In the genomic region with DNA sequence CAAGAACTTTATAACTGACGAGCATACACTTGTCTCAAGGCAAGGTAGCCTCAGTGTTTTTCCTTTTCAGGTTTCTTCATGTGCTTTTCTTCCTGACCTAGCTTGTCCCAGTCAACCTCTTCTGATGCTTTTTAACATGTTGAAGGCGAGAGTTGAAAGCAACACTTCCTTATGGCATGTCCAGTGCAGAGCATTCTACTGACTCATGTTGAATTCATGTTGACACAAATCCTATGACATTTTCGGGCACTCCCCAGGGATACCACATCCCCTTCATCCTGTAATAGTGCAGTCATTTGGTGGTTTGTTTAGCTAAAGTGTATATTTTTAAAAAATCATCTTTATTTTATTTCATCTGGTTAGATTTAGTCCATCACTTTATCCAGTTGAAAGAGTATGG, we compare ENCODE assay signal across 18 cellular contexts.
DNase-seq lines count a peak whose midpoint lies in the region; ATAC-seq, FAIRE-seq and TF ChIP-seq lines count a peak whose summit lies in the region.
"Had no signal": no experiment of that assay in that cellular context is flagged by ENCODE, and none has a peak within 500 bp of the region (broad histone marks: within the 10 kb centered on the region; RNA-seq: fewer than 3 reads in every experiment).

No MANE protein-coding gene starts in this region.

- H3K18ac ChIP-seq in H1 (ENCODE audit: extremely low read depth, low read length), result no peak overlapping the region

- H4K5ac ChIP-seq in H1 (ENCODE audit: insufficient read length, low read depth, low read length), result no peak overlapping the region

- H3K14ac ChIP-seq in H1 (ENCODE audit: insufficient read length), result no peak overlapping the region

- peak overlapping the region; percentile 40; the same call in 1 of the 2 replicates for H2AFZ ChIP-seq in H1 (ENCODE audit: low read length)

- H2BK12ac ChIP-seq in H1 (ENCODE audit: low read depth, low read length), result no peak overlapping the region

- H3K4me1 ChIP-seq in H1 (replicated peaks in 1 of 4; ENCODE audit: control insufficient read depth in 3 of 4, insufficient read depth in 4 of 4, low read length in 3 of 4), result no peaks in the 10 kb centered on the region
- no peaks in the 10 kb centered on the region for H3K4me1 ChIP-seq in stomach
- H3K4me1 ChIP-seq: adrenal gland had no signal

- H2BK120ac ChIP-seq in H1 (replicated peaks; ENCODE audit: low read depth, low read length), result no peak overlapping the region

- H3K36me3 ChIP-seq in H1 (ENCODE audit: control insufficient read depth in 2 of 4, insufficient read depth in 4 of 4, low read length in 3 of 4), result no peaks in the 10 kb centered on the region
- H3K36me3 ChIP-seq in stomach, result no peaks in the 10 kb centered on the region
- H3K36me3 ChIP-seq: adrenal gland had no signal

- no peaks in the 10 kb centered on the region for H4K20me1 ChIP-seq in H1 (replicated peaks in 1 of 2; ENCODE audit: control insufficient read depth in 1 of 2, insufficient read depth in 2 of 2, low read length in 2 of 2)

- no peak for FAIRE-seq in H1 (lab: Jason Lieb, UNC)

- CTCF ChIA-PET in H1 (lab: Charles Lee; ENCODE audit: partially characterized antibody), result no interaction called here

- H4K91ac ChIP-seq in H1 (replicated peaks; ENCODE audit: insufficient read length, low read length), result no peak overlapping the region

- no peak overlapping the region for H2AK5ac ChIP-seq in H1 (ENCODE audit: low read depth, low read length)

- no peaks in the 10 kb centered on the region for H3K27me3 ChIP-seq in H1 (replicated peaks in 1 of 4; ENCODE audit: control insufficient read depth in 3 of 4, extremely low read depth in 1 of 4, insufficient read depth in 3 of 4, low read length in 3 of 4)
- H3K27me3 ChIP-seq in stomach, result no peaks in the 10 kb centered on the region
- H3K27me3 ChIP-seq: adrenal gland had no signal

- H4K8ac ChIP-seq in H1 (ENCODE audit: extremely low read depth, insufficient read depth, low read length), result no peak overlapping the region

- H3K27ac ChIP-seq in H1 (ENCODE audit: low read depth, low read length) (no peak overlapping the region), stomach (no peak overlapping the region)
- H3K27ac ChIP-seq: adrenal gland had no signal

- TF ChIP-seq EP300 in H1 (IDR thresholded peaks at IDR 0.05; ENCODE audit: borderline replicate concordance in 1 of 2, low read depth in 2 of 2, low read length in 2 of 2) (no peak), stomach (IDR thresholded peaks at IDR 0.05) (no peak)

- WGBS in H1 (ENCODE audit: extremely low coverage in 1 of 2, insufficient coverage in 1 of 2, insufficient read length in 1 of 2, insufficient replicate concordance in 2 of 2, low coverage in 1 of 2, low lambda C conversion rate in 2 of 2, missing lambda C conversion rate in 1 of 2), 2 experiments, result 88% methylated on average over 3 of the region's 3 CpGs; no CpG with 5 or more reads in 1 of the 2 experiments
- 81 to 91% (median 88%) methylated on average over 3 of the region's 3 CpGs for WGBS in stomach, 5 donors

- H3K79me1 ChIP-seq in H1 (ENCODE audit: low read depth, low read length), result no peaks in the 10 kb centered on the region

- no peaks in the 10 kb centered on the region for H3K9me3 ChIP-seq in H1 (ENCODE audit: insufficient read depth in 2 of 2, low read depth in 1 of 2, low read length in 1 of 2)
- no peaks in the 10 kb centered on the region for H3K9me3 ChIP-seq in stomach

- TF ChIP-seq CTCF in H1 (IDR thresholded peaks at IDR 0.05; ENCODE audit: control extremely low read depth in 1 of 3, insufficient read depth in 1 of 3, low read depth in 1 of 3, low read length in 3 of 3) (no peak), stomach (IDR thresholded peaks at IDR 0.05) (no peak)

- H3K79me2 ChIP-seq in H1 (ENCODE audit: control insufficient read depth in 1 of 2, insufficient read depth in 2 of 2, low read length in 2 of 2), result no peaks in the 10 kb centered on the region

- no peak for TF ChIP-seq RAD21 in H1 (IDR thresholded peaks at IDR 0.05 in 1 of 2, conservative IDR thresholded peaks at IDR 0.05 in 1 of 2; ENCODE audit: low read depth in 2 of 2, low read length in 2 of 2)

- H3K4me2 ChIP-seq in H1 (ENCODE audit: insufficient read depth in 1 of 2, low read depth in 2 of 2, low read length in 2 of 2), result no peak overlapping the region

- no peak for TF ChIP-seq POLR2A in H1 (IDR thresholded peaks at IDR 0.05; ENCODE audit: control extremely low read depth in 1 of 2, low read depth in 2 of 2, low read length in 2 of 2)
- TF ChIP-seq POLR2A in stomach (IDR thresholded peaks at IDR 0.05), result no peak

- no peak overlapping the region for H3K9ac ChIP-seq in H1 (replicated peaks in 1 of 4; ENCODE audit: extremely low read depth in 1 of 4, low read depth in 3 of 4, low read length in 3 of 4)

- H2BK20ac ChIP-seq in H1 (ENCODE audit: low read length), result no peak overlapping the region

- no peak for ATAC-seq in GM21737 (IDR thresholded peaks at IDR 0.05; ENCODE audit: unreplicated experiment)
- ATAC-seq: activated T-cell treated with anti-CD3 and anti-CD28 coated beads, Interleukin-2, amount 50 U/mL, for 72 hours; left lobe of liver; natural killer cell; right cardiac atrium; Right ventricle myocardium inferior had no signal

- POLR2A ChIA-PET in H1 (lab: Charles Lee; ENCODE audit: partially characterized antibody), result no interaction called here

- no peak overlapping the region for H2BK15ac ChIP-seq in H1 (ENCODE audit: low read length)

- no peak overlapping the region for H3K56ac ChIP-seq in H1 (replicated peaks; ENCODE audit: insufficient read length, low read depth, low read length)

- no peak overlapping the region for H3K23ac ChIP-seq in H1 (ENCODE audit: insufficient read length)

- H3K4ac ChIP-seq in H1 (replicated peaks; ENCODE audit: insufficient read length, low read depth, low read length), result no peak overlapping the region

- no peak overlapping the region for H2BK5ac ChIP-seq in H1 (ENCODE audit: low read depth, low read length)

- H3K4me3 ChIP-seq in H1 (ENCODE audit: extremely low read depth in 1 of 4, insufficient read depth in 2 of 4, low read depth in 3 of 4, low read length in 4 of 4) (no peak overlapping the region), stomach (no peak overlapping the region)
- H3K4me3 ChIP-seq: adrenal gland had no signal

- intact Hi-C loops in head of caudate nucleus (cut with DNase I), result no loop called here
- intact Hi-C loops in stomach (cut with DNase I; ENCODE audit: low total_unique reads), result no loop called here

- H3K23me2 ChIP-seq in H1 (ENCODE audit: low read depth, low read length), result no peaks in the 10 kb centered on the region

- DNase-seq in ELR (ENCODE audit: low read depth) (peak; percentile 92), NCI-H460 (ENCODE audit: extremely low read depth, low read depth) (peak; percentile 14), H1 (ENCODE audit: low read depth in 1 of 2, low spot score in 2 of 2) (no peak), non-pigmented ciliary epithelial cell (ENCODE audit: low read depth) (peak; percentile 80), head of caudate nucleus (no peak), stomach (no peak), NCI-H2227 treated with DMSO at 0.1 percent for 48 hours (lab: John Stamatoyannopoulos, UW) (no peak)
- DNase-seq: activated CD4-positive, alpha-beta T cell treated with anti-CD3 and anti-CD28 coated beads, Interleukin-2, amount 10 ng/mL, durations not matched to agents 7 days and 5 days; activated T-cell treated with anti-CD3 and anti-CD28 coated beads, Interleukin-2, amount 50 U/mL, for 72 hours; adrenal gland; CD4-positive, alpha-beta T cell; natural killer cell; NCI-H1417; NCI-H526 treated with DMSO at 0.1 percent for 48 hours; right cardiac atrium had no signal

TF ChIP-seq in H1, 55 proteins besides CTCF, POLR2A, EP300 and RAD21 (continues in another document):
- TF ChIP-seq TAF1 (IDR thresholded peaks at IDR 0.05; ENCODE audit: low read depth, low read length) (no peak), SIRT6 (IDR thresholded peaks at IDR 0.05; ENCODE audit: low read length) (no peak), SRF (IDR thresholded peaks at IDR 0.05; ENCODE audit: low read depth, low read length) (no peak), TAF7 (optimal IDR thresholded peaks at IDR 0.05; ENCODE audit: borderline replicate concordance, low read depth, low read length) (no peak), RBBP5 (IDR thresholded peaks at IDR 0.05; ENCODE audit: borderline replicate concordance, low read depth, low read length) (no peak)

Comparison
In these comparisons a context has a peak if more than half of its experiments do, and no peak if none do; other contexts are left out.
1. DNase-seq: peak in ELR (single experiment), NCI-H460 (single experiment) and non-pigmented ciliary epithelial cell (single experiment); none in H1 (0 of 2), head of caudate nucleus (0 of 42), stomach (single experiment) and NCI-H2227 treated with DMSO at 0.1 percent for 48 hours (single experiment).